24 cellular contexts compared by ENCODE assay signal in the genomic region with DNA sequence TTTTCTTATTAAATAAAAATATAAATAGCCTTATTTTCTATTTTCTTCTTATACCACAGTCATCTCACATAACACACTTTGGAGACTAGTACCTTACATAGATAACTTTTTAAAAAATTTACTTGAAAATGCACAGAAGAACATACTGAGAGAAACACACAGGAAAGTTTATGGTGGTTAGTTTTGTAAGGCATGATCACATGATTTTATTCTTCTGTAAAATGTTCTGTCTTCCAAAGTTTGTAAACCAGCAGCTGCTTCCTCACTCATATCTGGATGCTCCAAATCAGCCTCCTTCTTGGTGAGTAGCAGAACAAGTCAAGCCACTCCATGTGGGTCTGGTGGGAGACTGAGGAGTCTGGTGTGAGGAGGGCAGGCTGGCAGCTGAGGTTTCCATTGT.
A peak's percentile ranks its signal among the peaks of the same experiment; 100 is the strongest.
DNase-seq lines count a peak whose midpoint lies in the region; FAIRE-seq and TF ChIP-seq lines count a peak whose summit lies in the region.
"Had no signal": no experiment of that assay in that cellular context is flagged by ENCODE, and none has a peak within 500 bp of the region (broad histone marks: within the 10 kb centered on the region; RNA-seq: fewer than 3 reads in every experiment).

No MANE protein-coding gene starts in this region.

- no peaks in the 10 kb centered on the region for H3K79me2 ChIP-seq in H9 (ENCODE audit: insufficient read depth, low read length)
- no peaks in the 10 kb centered on the region for H3K79me2 ChIP-seq in OCI-LY7 (ENCODE audit: insufficient read depth, low read depth, low read length)
- H3K79me2 ChIP-seq in H1 (ENCODE audit: control insufficient read depth in 1 of 2, insufficient read depth in 2 of 2, low read length in 2 of 2): no peaks in the 10 kb centered on the region

- H3K79me1 ChIP-seq in H9 (ENCODE audit: insufficient read depth, low read depth, low read length, poor library complexity, severe bottlenecking) (no peaks in the 10 kb centered on the region), H1 (ENCODE audit: low read depth, low read length) (no peaks in the 10 kb centered on the region)

- peaks cover under 1% of the 10 kb centered on the region in 2 experiments; a peak in 3 of 5 replicates for H3K9me3 Mint-ChIP-seq in H9
- H3K9me3 Mint-ChIP-seq in HFFc6: no peaks in the 10 kb centered on the region
- H3K9me3 Mint-ChIP-seq: IgD-negative memory B cell had no signal

- H2BK20ac ChIP-seq in H9 (ENCODE audit: low read depth, low read length, poor library complexity, severe bottlenecking) (no peak overlapping the region), H1 (ENCODE audit: low read length) (no peak overlapping the region)

- H3K4me3 Mint-ChIP-seq in H9 (no peak overlapping the region), HFFc6 (no peak overlapping the region)
- H3K4me3 Mint-ChIP-seq: CD8-positive, alpha-beta memory T cell had no signal

- H3K27me3 Mint-ChIP-seq in H9 (ENCODE audit: low read depth): no peaks in the 10 kb centered on the region
- peaks cover 1% of the 10 kb centered on the region; the same call in 1 of the 2 replicates for H3K27me3 Mint-ChIP-seq in HFFc6 (ENCODE audit: insufficient read depth)
- H3K27me3 Mint-ChIP-seq: IgD-negative memory B cell had no signal

- peak overlapping the region; percentile 81 to 89 (median 87); a peak in 4 of 7 replicates for H3K27ac Mint-ChIP-seq in H9
- no peak overlapping the region for H3K27ac Mint-ChIP-seq in HFFc6
- H3K27ac Mint-ChIP-seq: CD8-positive, alpha-beta memory T cell; IgD-negative memory B cell had no signal

- H3K23me2 ChIP-seq in H9 (ENCODE audit: insufficient read length, low read depth, low read length, poor library complexity, severe bottlenecking) (no peaks in the 10 kb centered on the region), H1 (ENCODE audit: low read depth, low read length) (no peaks in the 10 kb centered on the region; the same call in 1 of the 2 replicates)

- H3K4me1 Mint-ChIP-seq in H9 (peaks cover 21% of the 10 kb centered on the region in 2 experiments), HFFc6 (ENCODE audit: low read depth) (no peaks in the 10 kb centered on the region)
- H3K4me1 Mint-ChIP-seq: CD8-positive, alpha-beta memory T cell had no signal

- H4K8ac ChIP-seq in H9 (replicated peaks; ENCODE audit: insufficient read length, low read depth, low read length): no peak overlapping the region
- H4K8ac ChIP-seq in H1 (ENCODE audit: extremely low read depth, insufficient read depth, low read length): no peak overlapping the region

- H4K20me1 ChIP-seq in H9 (ENCODE audit: control insufficient read depth, insufficient read depth, insufficient read length) (no peaks in the 10 kb centered on the region), OCI-LY7 (ENCODE audit: insufficient read depth, low read length) (no peaks in the 10 kb centered on the region), H1 (replicated peaks in 1 of 2; ENCODE audit: control insufficient read depth in 1 of 2, insufficient read depth in 2 of 2, low read length in 2 of 2) (no peaks in the 10 kb centered on the region)

- H3K4me2 ChIP-seq in H9 (ENCODE audit: insufficient read depth, insufficient read length, low read length) (no peak overlapping the region), OCI-LY7 (ENCODE audit: low read length) (no peak overlapping the region), H1 (ENCODE audit: insufficient read depth in 1 of 2, low read depth in 2 of 2, low read length in 2 of 2) (0 out of 4 replicates have a peak overlapping the region, but pooled peaks of 1 of the 2 experiments have one; percentile 2)
- H3K4me2 ChIP-seq: PC-9 had no signal

- no peak overlapping the region for H3K23ac ChIP-seq in H9 (ENCODE audit: insufficient read length, low read depth, low read length)
- H3K23ac ChIP-seq in H1 (ENCODE audit: insufficient read length): no peak overlapping the region

- H2BK15ac ChIP-seq in H9 (ENCODE audit: low read depth, low read length) (no peak overlapping the region), H1 (ENCODE audit: low read length) (no peak overlapping the region)

- H2BK120ac ChIP-seq in H9 (ENCODE audit: low read depth, low read length, poor library complexity, severe bottlenecking) (no peak overlapping the region), H1 (replicated peaks; ENCODE audit: low read depth, low read length) (no peak overlapping the region)

- H2BK5ac ChIP-seq in H9 (ENCODE audit: insufficient read length, low read length) (no peak overlapping the region), H1 (ENCODE audit: low read depth, low read length) (no peak overlapping the region)

- TF ChIP-seq EP300 in H1 (IDR thresholded peaks at IDR 0.05; ENCODE audit: borderline replicate concordance in 1 of 2, low read depth in 2 of 2, low read length in 2 of 2): no peak

- H3K18ac ChIP-seq in H9 (ENCODE audit: insufficient read length, low read depth, low read length) (no peak overlapping the region), H1 (ENCODE audit: extremely low read depth, low read length) (no peak overlapping the region)

- H3K4me3 ChIP-seq in OCI-LY7 (ENCODE audit: low read depth, low read length, poor library complexity, severe bottlenecking): no peak overlapping the region
- no peak overlapping the region for H3K4me3 ChIP-seq in H1 (ENCODE audit: extremely low read depth in 1 of 4, insufficient read depth in 2 of 4, low read depth in 3 of 4, low read length in 4 of 4)
- H3K4me3 ChIP-seq: GM23248, PC-9, SJCRH30 had no signal

- no peak for TF ChIP-seq RAD21 in H1 (IDR thresholded peaks at IDR 0.05 in 1 of 2, conservative IDR thresholded peaks at IDR 0.05 in 1 of 2; ENCODE audit: low read depth in 2 of 2, low read length in 2 of 2)

- no peaks in the 10 kb centered on the region for H3K9me2 ChIP-seq in OCI-LY7 (ENCODE audit: insufficient read depth, low read length)

- H3K27ac ChIP-seq in H9 (ENCODE audit: insufficient read length, low read depth, low read length): no peak overlapping the region
- H3K27ac ChIP-seq in OCI-LY7 (ENCODE audit: low read depth, low read length, poor library complexity, severe bottlenecking): no peak overlapping the region
- no peak overlapping the region for H3K27ac ChIP-seq in H1 (ENCODE audit: low read depth, low read length)
- H3K27ac ChIP-seq: C4-2B, GM23248, PC-9, SJCRH30 had no signal

- H2AFZ ChIP-seq in H9 (ENCODE audit: low read length) (no peak overlapping the region), OCI-LY7 (ENCODE audit: low read length) (peak overlapping the region; percentile 36), H1 (ENCODE audit: low read length) (peak overlapping the region; percentile 90)
- H2AFZ ChIP-seq: GM23248, PC-9 had no signal

- H3K9me3 ChIP-seq in H9 (ENCODE audit: control insufficient read depth, low read depth, low read length): no peaks in the 10 kb centered on the region
- H3K9me3 ChIP-seq in OCI-LY7 (ENCODE audit: low read length): no peaks in the 10 kb centered on the region
- no peaks in the 10 kb centered on the region for H3K9me3 ChIP-seq in H1 (ENCODE audit: insufficient read depth in 2 of 2, low read depth in 1 of 2, low read length in 1 of 2)
- H3K9me3 ChIP-seq: SJCRH30 had no signal

- BruUV-seq in OCI-LY7 (replicated peaks; lab: Mats Ljungman, UMichigan): no TSS peak

- H3K27me3 ChIP-seq in H9 (ENCODE audit: insufficient read depth, low read length) (no peaks in the 10 kb centered on the region), H1 (replicated peaks in 1 of 4; ENCODE audit: control insufficient read depth in 3 of 4, extremely low read depth in 1 of 4, insufficient read depth in 3 of 4, low read length in 3 of 4) (peaks cover 0 to 1% (median 0%) of the 10 kb centered on the region in 4 experiments; a peak in 2 of 7 replicates)
- H3K27me3 ChIP-seq: SJCRH30 had no signal

- H3K9ac ChIP-seq in H9 (ENCODE audit: extremely low read depth, insufficient read length, low read length) (no peak overlapping the region), H1 (replicated peaks in 1 of 4; ENCODE audit: extremely low read depth in 1 of 4, low read depth in 3 of 4, low read length in 3 of 4) (no peak overlapping the region)
- H3K9ac ChIP-seq: GM23248 had no signal

- H2BK12ac ChIP-seq in H9 (ENCODE audit: insufficient read length, low read depth, low read length) (no peak overlapping the region), H1 (ENCODE audit: low read depth, low read length) (no peak overlapping the region)

- TF ChIP-seq POLR2A in H1 (IDR thresholded peaks at IDR 0.05; ENCODE audit: control extremely low read depth in 1 of 2, low read depth in 2 of 2, low read length in 2 of 2): no peak

- H3K56ac ChIP-seq in H9 (ENCODE audit: insufficient read length, low read depth, low read length): no peak overlapping the region
- H3K56ac ChIP-seq in H1 (replicated peaks; ENCODE audit: insufficient read length, low read depth, low read length): no peak overlapping the region

- intact Hi-C loops in OCI-LY7 (cut with micrococcal nuclease; ENCODE audit: unreplicated experiment): no loop called here

- H2AK5ac ChIP-seq in H9 (ENCODE audit: insufficient read length, low read length) (no peak overlapping the region), H1 (ENCODE audit: low read depth, low read length) (no peak overlapping the region)

- H3K4me1 ChIP-seq in H9 (ENCODE audit: insufficient read depth, low read length) (peaks cover 11% of the 10 kb centered on the region; the same call in 1 of the 2 replicates), OCI-LY7 (ENCODE audit: insufficient read depth, low read length, poor library complexity, severe bottlenecking) (peaks cover 15% of the 10 kb centered on the region), H1 (replicated peaks in 1 of 4; ENCODE audit: control insufficient read depth in 3 of 4, insufficient read depth in 4 of 4, low read length in 3 of 4) (peaks cover 0 to 8% (median 4%) of the 10 kb centered on the region in 4 experiments; a peak in 4 of 7 replicates)
- H3K4me1 ChIP-seq: SJCRH30 had no signal

- DNase-seq in H9 (no peak), OCI-LY7 (ENCODE audit: low spot score) (no peak), H1 (ENCODE audit: low read depth in 1 of 2, low spot score in 2 of 2) (no peak), HFFc6 (no peak), hypothalamus (lab: John Stamatoyannopoulos, UW) (no peak), GM10266 (ENCODE audit: extremely low spot score) (no peak)
- no peak for DNase-seq in stimulated activated CD4-positive, alpha-beta T cell treated with anti-CD3 and anti-CD28 coated beads, Interleukin-2, amount 100 ng/mL, for 24 hours
- DNase-seq: CD8-positive, alpha-beta memory T cell; DMS 273 treated with DMSO at 0.1 percent for 48 hours; DMS79 treated with DMSO at 0.1 percent for 48 hours; GF-D8; GM23248; HCEC 1CT; NCI-H1092; NCI-H1417 treated with DMSO at 0.1 percent for 48 hours; NCI-H1694 treated with DMSO at 0.1 percent for 48 hours; NCI-H2081; NCI-H2227 treated with DMSO at 0.1 percent for 48 hours; NCI-H69; PC-9; SJCRH30 had no signal

- peaks cover 0 to under 1% (median 0%) of the 10 kb centered on the region in 3 experiments; a peak in 2 of 7 replicates for H3K36me3 Mint-ChIP-seq in H9 (ENCODE audit: insufficient read depth in 1 of 3, low read depth in 3 of 3)
- H3K36me3 Mint-ChIP-seq in HFFc6 (ENCODE audit: low read depth): no peaks in the 10 kb centered on the region
- H3K36me3 Mint-ChIP-seq: CD8-positive, alpha-beta memory T cell; IgD-negative memory B cell had no signal

- H4K91ac ChIP-seq in H9 (ENCODE audit: insufficient read length, low read depth, low read length): no peak overlapping the region
- H4K91ac ChIP-seq in H1 (replicated peaks; ENCODE audit: insufficient read length, low read length): no peak overlapping the region

- TF ChIP-seq CTCF in H9 (conservative IDR thresholded peaks at IDR 0.05) (no peak), OCI-LY7 (conservative IDR thresholded peaks at IDR 0.05; ENCODE audit: low read length) (no peak), H1 (IDR thresholded peaks at IDR 0.05; ENCODE audit: control extremely low read depth in 1 of 3, insufficient read depth in 1 of 3, low read depth in 1 of 3, low read length in 3 of 3) (no peak), HFFc6 (IDR thresholded peaks at IDR 0.05) (no peak), GM10266 (IDR thresholded peaks at IDR 0.05; ENCODE audit: control insufficient read depth, insufficient read depth, low read depth, missing control alignments) (no peak)

- H3K36me3 ChIP-seq in OCI-LY7 (ENCODE audit: insufficient read depth, low read length) (no peaks in the 10 kb centered on the region), H1 (ENCODE audit: control insufficient read depth in 2 of 4, insufficient read depth in 4 of 4, low read length in 3 of 4) (no peaks in the 10 kb centered on the region)
- H3K36me3 ChIP-seq: SJCRH30 had no signal

- POLR2A ChIA-PET in OCI-LY7 (lab: Charles Lee): no interaction called here
- POLR2A ChIA-PET in H1 (lab: Charles Lee; ENCODE audit: partially characterized antibody): no interaction called here

- no peak overlapping the region for H3K14ac ChIP-seq in H9 (ENCODE audit: insufficient read depth, low read length)
- H3K14ac ChIP-seq in H1 (ENCODE audit: insufficient read length): no peak overlapping the region

- FAIRE-seq in H1 (lab: Jason Lieb, UNC): no peak
- FAIRE-seq: GM19239 had no signal

- H4K5ac ChIP-seq in H9 (ENCODE audit: insufficient read length, low read depth, low read length): no peak overlapping the region
- no peak overlapping the region for H4K5ac ChIP-seq in H1 (ENCODE audit: insufficient read length, low read depth, low read length)

- no peak overlapping the region for H3K4ac ChIP-seq in H9 (ENCODE audit: low read depth, low read length)
- no peak overlapping the region for H3K4ac ChIP-seq in H1 (replicated peaks; ENCODE audit: insufficient read length, low read depth, low read length)

- CTCF ChIA-PET in OCI-LY7 (lab: Charles Lee; ENCODE audit: unreplicated experiment): no interaction called here
- CTCF ChIA-PET in H1 (lab: Charles Lee; ENCODE audit: partially characterized antibody): interaction anchor here (0.6 to 1.0 kb wide), 4 partner anchors 99 to 658 kb away, joined by 3 read pairs; no protein-coding TSS in a partner anchor

- no peak overlapping the region for H3T11ph ChIP-seq in H9 (ENCODE audit: low read length)
